9 cellular contexts compared by ENCODE assay signal in the genomic region with DNA sequence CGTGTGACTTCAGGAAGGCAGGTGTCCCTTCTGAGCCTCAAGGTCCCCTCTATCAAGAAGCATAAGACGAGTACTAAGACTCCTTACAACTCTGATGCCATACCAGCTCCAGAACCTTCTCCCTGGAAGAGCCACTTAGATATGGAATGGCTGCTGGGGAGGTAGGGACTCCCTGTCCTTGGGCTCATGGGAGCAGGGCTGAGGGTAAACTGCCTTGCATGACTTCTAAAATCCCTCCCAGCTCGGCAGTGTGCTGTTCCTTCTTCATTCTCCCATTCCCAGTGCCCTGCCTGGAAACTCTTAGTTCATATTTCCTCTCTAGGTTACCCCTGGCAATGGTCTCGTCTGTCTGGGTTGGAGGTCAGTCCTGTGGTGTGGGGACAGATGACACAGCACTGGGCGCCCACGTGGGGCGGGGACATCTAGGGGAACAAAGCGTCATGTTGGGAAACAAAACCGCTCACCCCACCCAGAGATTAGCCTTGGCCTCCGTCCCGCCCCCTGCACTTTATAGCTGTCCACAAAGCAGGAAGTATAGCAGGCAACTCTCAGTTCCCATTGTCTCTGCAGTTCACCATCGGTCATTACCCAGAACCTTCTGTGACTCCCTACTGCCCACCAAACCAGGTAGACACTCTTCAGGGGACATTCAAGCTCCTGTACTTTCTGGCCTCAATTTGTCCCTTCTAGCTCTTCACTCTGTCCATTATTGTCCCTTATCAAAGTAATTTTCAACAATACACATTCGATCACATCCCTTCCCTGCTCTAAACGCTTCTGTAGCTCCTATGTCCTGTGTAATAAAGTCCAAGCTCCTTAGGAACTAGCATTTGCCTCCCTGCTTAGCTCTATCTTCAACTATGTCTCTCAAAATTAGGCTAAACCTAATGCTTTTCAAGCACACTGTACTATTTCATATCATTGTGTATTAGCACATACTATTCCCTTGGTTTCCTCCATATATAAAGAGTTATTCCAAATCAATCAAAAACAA.
A peak's percentile ranks its signal among the peaks of the same experiment; 100 is the strongest.
DNase-seq lines count a peak whose midpoint lies in the region; ATAC-seq and TF ChIP-seq lines count a peak whose summit lies in the region.
"Had no signal": no experiment of that assay in that cellular context is flagged by ENCODE, and none has a peak within 500 bp of the region (broad histone marks: within the 10 kb centered on the region; RNA-seq: fewer than 3 reads in every experiment).

No MANE protein-coding gene starts in this region.

- TF ChIP-seq POLR2A in gastroesophageal sphincter (IDR thresholded peaks at IDR 0.05), result no peak

- no peaks in the 10 kb centered on the region for H3K27me3 Mint-ChIP-seq in stimulated activated memory B cell treated with anti-CD40 and anti-IgM and Interleukin-4, amounts not matched to agents 10 μg/mL and 1 μg/mL and 100 μg/mL, for 72 hours

- no peak overlapping the region for H3K4me3 ChIP-seq in gastroesophageal sphincter

- 62 to 87% methylated on average over 4 to 9 of the region's 14 CpGs for WGBS in gastroesophageal sphincter (ENCODE audit: low coverage in 1 of 2), 2 donors

- H3K9me3 Mint-ChIP-seq in stimulated activated memory B cell treated with anti-CD40 and anti-IgM and Interleukin-4, amounts not matched to agents 10 μg/mL and 1 μg/mL and 100 μg/mL, for 72 hours, result no peaks in the 10 kb centered on the region

- no peaks in the 10 kb centered on the region for H3K36me3 ChIP-seq in gastroesophageal sphincter

- H3K36me3 Mint-ChIP-seq in stimulated activated memory B cell treated with anti-CD40 and anti-IgM and Interleukin-4, amounts not matched to agents 10 μg/mL and 1 μg/mL and 100 μg/mL, for 72 hours, result peaks cover 29% of the 10 kb centered on the region

- peaks cover 92% of the 10 kb centered on the region for H3K4me1 Mint-ChIP-seq in stimulated activated memory B cell treated with anti-CD40 and anti-IgM and Interleukin-4, amounts not matched to agents 10 μg/mL and 1 μg/mL and 100 μg/mL, for 72 hours

- DNase-seq in A172 (ENCODE audit: low spot score) (peak; percentile 86), NAMALWA (ENCODE audit: low spot score) (peak; percentile 33)
- DNase-seq in effector CD8-positive, alpha-beta T cell (lab: John Stamatoyannopoulos, UW), result no peak
- DNase-seq in activated CD4-positive, alpha-beta T cell treated with anti-CD3 and anti-CD28 coated beads for 48 hours, result no peak

- ATAC-seq in GM21423 (IDR thresholded peaks at IDR 0.05; ENCODE audit: unreplicated experiment), result peak; percentile 39
- peak; percentile 69 for ATAC-seq in gastroesophageal sphincter
- peak; percentile 80 for ATAC-seq in stimulated activated memory B cell treated with anti-CD40 and anti-IgM and Interleukin-4, amounts not matched to agents 10 μg/mL and 1 μg/mL and 100 μg/mL, for 72 hours
- ATAC-seq in HG03135 (IDR thresholded peaks at IDR 0.05; ENCODE audit: unreplicated experiment), result no peak

- no peaks in the 10 kb centered on the region for H3K9me3 ChIP-seq in gastroesophageal sphincter

- no peaks in the 10 kb centered on the region for H3K27me3 ChIP-seq in gastroesophageal sphincter

- TF ChIP-seq EP300 in gastroesophageal sphincter (IDR thresholded peaks at IDR 0.05), result no peak

- peak overlapping the region; percentile 81 for H3K27ac Mint-ChIP-seq in stimulated activated memory B cell treated with anti-CD40 and anti-IgM and Interleukin-4, amounts not matched to agents 10 μg/mL and 1 μg/mL and 100 μg/mL, for 72 hours

- H3K4me1 ChIP-seq in gastroesophageal sphincter, result peaks cover 0 to 25% (median 7%) of the 10 kb centered on the region in 3 donors

- no peak for TF ChIP-seq CTCF in gastroesophageal sphincter (IDR thresholded peaks at IDR 0.05)

- peak overlapping the region in 3 of 4 donors; percentile 16 to 60 (median 52) for H3K27ac ChIP-seq in gastroesophageal sphincter
- H3K27ac ChIP-seq: C4-2B had no signal

- peak overlapping the region; percentile 45 for H3K4me3 Mint-ChIP-seq in stimulated activated memory B cell treated with anti-CD40 and anti-IgM and Interleukin-4, amounts not matched to agents 10 μg/mL and 1 μg/mL and 100 μg/mL, for 72 hours

Comparison
In these comparisons a context has a peak if more than half of its experiments do, and no peak if none do; other contexts are left out.
1. DNase-seq: peak in A172 (single experiment) and NAMALWA (single experiment); none in effector CD8-positive, alpha-beta T cell (single experiment) and activated CD4-positive, alpha-beta T cell treated with anti-CD3 and anti-CD28 coated beads for 48 hours (single experiment).